Comparison of ENCODE assay signal across 10 cellular contexts in genomic region chr12:65827827-65828231, GRCh38. TPM values are rescaled to one million over a fixed set of nuclear protein-coding genes. Genes with fewer than 3 reads are reported as not detected.
DNase-seq lines count a peak whose midpoint lies in the region; ATAC-seq and TF ChIP-seq lines count a peak whose summit lies in the region.
"Had no signal": no experiment of that assay in that cellular context is flagged by ENCODE, and none has a peak within 500 bp of the region (broad histone marks: within the 10 kb centered on the region; RNA-seq: fewer than 3 reads in every experiment).

No MANE protein-coding gene starts in this region.

- intact Hi-C loops in Calu3 (cut with micrococcal nuclease; ENCODE audit: unreplicated experiment) (loop anchor here (1.0 to 10.0 kb wide), 7 partner anchors 49 to 516 kb away; no protein-coding TSS in a partner anchor), posterior cingulate gyrus (cut with DNase I) (no loop called here)

- H3K4me3 Mint-ChIP-seq in Calu3 (ENCODE audit: low read depth, unreplicated experiment), result peak overlapping the region; percentile 87
- H3K4me3 Mint-ChIP-seq in nephron, result peak overlapping the region; percentile 92 to 98 (median 94)
- H3K4me3 Mint-ChIP-seq in activated CD8-positive, alpha-beta memory T cell treated with anti-CD3 and anti-CD28 coated beads, Interleukin-2, amount 10 ng/mL, durations not matched to agents 7 days and 5 days, result no peak overlapping the region

- DNase-seq in Calu3, result no peak
- no peak for DNase-seq in epithelial cell of proximal tubule (ENCODE audit: low read depth)
- no peak for DNase-seq in posterior cingulate gyrus
- no peak for DNase-seq in activated CD8-positive, alpha-beta memory T cell treated with anti-CD3 and anti-CD28 coated beads, Interleukin-2, amount 10 ng/mL, durations not matched to agents 7 days and 5 days
- DNase-seq in activated naive CD4-positive, alpha-beta T cell (lab: John Stamatoyannopoulos, UW), result no peak
- DNase-seq: esophagus squamous epithelium, NCI-H1417 treated with DMSO at 0.1 percent for 48 hours had no signal

- BruUV-seq in Calu3 (replicated peaks; lab: Mats Ljungman, UMichigan), result no TSS peak

- H3K27ac Mint-ChIP-seq in Calu3 (ENCODE audit: unreplicated experiment) (peak overlapping the region; percentile 92), nephron (peak overlapping the region; percentile 98 to 100 (median 100))
- no peak overlapping the region for H3K27ac Mint-ChIP-seq in activated CD8-positive, alpha-beta memory T cell treated with anti-CD3 and anti-CD28 coated beads, Interleukin-2, amount 10 ng/mL, durations not matched to agents 7 days and 5 days

- H3K36me3 Mint-ChIP-seq in Calu3 (ENCODE audit: insufficient read depth, unreplicated experiment) (peaks cover 85% of the 10 kb centered on the region), nephron (ENCODE audit: low read depth) (peaks cover 51% of the 10 kb centered on the region)
- H3K36me3 Mint-ChIP-seq in activated CD8-positive, alpha-beta memory T cell treated with anti-CD3 and anti-CD28 coated beads, Interleukin-2, amount 10 ng/mL, durations not matched to agents 7 days and 5 days, result no peaks in the 10 kb centered on the region

- no peak for TF ChIP-seq CTCF in Calu3 (IDR thresholded peaks at IDR 0.05; ENCODE audit: unreplicated experiment)
- TF ChIP-seq CTCF in epithelial cell of proximal tubule (conservative IDR thresholded peaks at IDR 0.05; ENCODE audit: low read depth, low read length), result no peak
- no peak for TF ChIP-seq CTCF in nephron (IDR thresholded peaks at IDR 0.05; ENCODE audit: unreplicated experiment in 3 of 3)

- ATAC-seq in activated CD8-positive, alpha-beta memory T cell treated with anti-CD3 and anti-CD28 coated beads, Interleukin-2, amount 10 ng/mL, durations not matched to agents 7 days and 5 days, result no peak
- no peak for ATAC-seq in HG03097 (IDR thresholded peaks at IDR 0.05; ENCODE audit: low FRiP score, unreplicated experiment)

- H3K4me3 ChIP-seq in epithelial cell of proximal tubule (ENCODE audit: low read depth, low read length), result peak overlapping the region; percentile 91
- H3K4me3 ChIP-seq: esophagus squamous epithelium had no signal

- H3K27me3 Mint-ChIP-seq in Calu3 (ENCODE audit: unreplicated experiment), result no peaks in the 10 kb centered on the region
- peaks cover 32% of the 10 kb centered on the region for H3K27me3 Mint-ChIP-seq in nephron (ENCODE audit: low read depth)
- H3K27me3 Mint-ChIP-seq in activated CD8-positive, alpha-beta memory T cell treated with anti-CD3 and anti-CD28 coated beads, Interleukin-2, amount 10 ng/mL, durations not matched to agents 7 days and 5 days, result peaks cover 75% of the 10 kb centered on the region

- H3K9me3 Mint-ChIP-seq in Calu3 (ENCODE audit: low read depth, unreplicated experiment) (no peaks in the 10 kb centered on the region), nephron (no peaks in the 10 kb centered on the region)
- H3K9me3 Mint-ChIP-seq in activated CD8-positive, alpha-beta memory T cell treated with anti-CD3 and anti-CD28 coated beads, Interleukin-2, amount 10 ng/mL, durations not matched to agents 7 days and 5 days (ENCODE audit: low read depth), result no peaks in the 10 kb centered on the region

- CTCF ChIA-PET in Calu3 (lab: Charles Lee), result interaction anchor here (0.6 to 1.6 kb wide), 3 partner anchors 154 to 271 kb away, joined by 3 read pairs; no protein-coding TSS in a partner anchor
- CTCF ChIA-PET in activated CD8-positive, alpha-beta memory T cell treated with anti-CD3 and anti-CD28 coated beads, Interleukin-2, amount 10 ng/mL, durations not matched to agents 7 days and 5 days (lab: Charles Lee), result no interaction called here

- H3K4me1 Mint-ChIP-seq in Calu3 (ENCODE audit: low read depth, unreplicated experiment) (peaks cover 49% of the 10 kb centered on the region), nephron (peaks cover 31% of the 10 kb centered on the region)
- peaks cover 13% of the 10 kb centered on the region for H3K4me1 Mint-ChIP-seq in activated CD8-positive, alpha-beta memory T cell treated with anti-CD3 and anti-CD28 coated beads, Interleukin-2, amount 10 ng/mL, durations not matched to agents 7 days and 5 days

TF ChIP-seq in PFSK-1, 5 proteins besides CTCF, POLR2A, EP300 and RAD21:
- TF ChIP-seq SIN3A (IDR thresholded peaks at IDR 0.05; ENCODE audit: borderline replicate concordance, insufficient read depth, low read length), result 0 out of 2 replicates have a peak, but pooled peaks have one; percentile 51
- 0 out of 2 replicates have a peak, but pooled peaks have one; percentile 19 for TF ChIP-seq TAF1 (IDR thresholded peaks at IDR 0.05; ENCODE audit: borderline replicate concordance, insufficient read depth, low read length)
- no peak for TF ChIP-seq FOXP2 (optimal IDR thresholded peaks at IDR 0.05; ENCODE audit: borderline replicate concordance, extremely low read depth, extremely low read length, insufficient read depth)

RNA-seq across cellular contexts. Expression of gene HMGA2, which starts 3.5 kb away (rescaled TPM):
- total RNA-seq in Calu3 (2022) (46.7 and 47.8 TPM in 2 replicates), epithelial cell of proximal tubule (103 and 147 TPM in 2 replicates)
- 332 TPM for polyA plus RNA-seq in PFSK-1 (2012; ENCODE audit: insufficient read length, low read depth)
- not detected for total RNA-seq in activated CD8-positive, alpha-beta memory T cell treated with anti-CD3 and anti-CD28 coated beads, Interleukin-2, amount 10 ng/mL, durations not matched to agents 7 days and 5 days

Comparison
In these comparisons a context has a peak if more than half of its experiments do, and no peak if none do; other contexts are left out.
1. RNA of gene HMGA2, which starts 3.5 kb away (total RNA-seq): 103 to 147 TPM in epithelial cell of proximal tubule and 46.7 to 47.8 TPM in Calu3; not detected in activated CD8-positive, alpha-beta memory T cell treated with anti-CD3 and anti-CD28 coated beads, Interleukin-2, amount 10 ng/mL, durations not matched to agents 7 days and 5 days; every median in the first group is over 10 times any median in the second.